Comparison of ENCODE assay signal across 22 cellular contexts in genomic region chr12:45263587-45263986, GRCh38. TPM values are rescaled to one million over a fixed set of nuclear protein-coding genes. Genes with fewer than 3 reads are reported as not detected.
DNase-seq lines count a peak whose midpoint lies in the region; ATAC-seq and TF ChIP-seq lines count a peak whose summit lies in the region.
"Had no signal": no experiment of that assay in that cellular context is flagged by ENCODE, and none has a peak within 500 bp of the region (broad histone marks: within the 10 kb centered on the region; RNA-seq: fewer than 3 reads in every experiment).

No MANE protein-coding gene starts in this region.

- H3K9me3 Mint-ChIP-seq in progenitor cell of endocrine pancreas (ENCODE audit: low read depth) (no peaks in the 10 kb centered on the region), type B pancreatic cell (no peaks in the 10 kb centered on the region)
- H3K9me3 Mint-ChIP-seq: CD8-positive, alpha-beta T cell; GM23338 had no signal

- no peaks in the 10 kb centered on the region for H3K27me3 Mint-ChIP-seq in progenitor cell of endocrine pancreas
- H3K27me3 Mint-ChIP-seq in type B pancreatic cell: no peaks in the 10 kb centered on the region

- no peak overlapping the region for H3K4me3 ChIP-seq in ascending aorta
- H3K4me3 ChIP-seq: BLaER1 treated with 17β-estradiol and CSF1 and Interleukin-3, amounts not matched to agents 10 nM and 100 nM; GM12878; GM23338; MG63 had no signal

- ATAC-seq in GM18517 (IDR thresholded peaks at IDR 0.05; ENCODE audit: unreplicated experiment) (no peak), HG03139 (IDR thresholded peaks at IDR 0.05; ENCODE audit: unreplicated experiment) (no peak)
- ATAC-seq: CD8-positive, alpha-beta T cell; GM12878; GM23338; Right ventricle myocardium inferior had no signal

- H3K36me3 Mint-ChIP-seq in progenitor cell of endocrine pancreas (ENCODE audit: insufficient read depth): no peaks in the 10 kb centered on the region
- no peaks in the 10 kb centered on the region for H3K36me3 Mint-ChIP-seq in type B pancreatic cell

- DNase-seq in ascending aorta (ENCODE audit: low spot score in 2 of 2) (no peak), left kidney (ENCODE audit: low read depth, low spot score) (peak; percentile 8), progenitor cell of endocrine pancreas (ENCODE audit: low spot score, unreplicated experiment) (no peak), type B pancreatic cell (ENCODE audit: extremely low spot score, unreplicated experiment) (no peak)
- no peak for DNase-seq in stimulated activated CD4-positive, alpha-beta T cell treated with anti-CD3 and anti-CD28 coated beads, Interleukin-12 subunit alpha, Interleukin-12 subunit beta, amount 100 ng/mL, for 4 hours
- DNase-seq: CD8-positive, alpha-beta T cell; DMS53; EL; HCEC 1CT; Kasumi-1; MG63; NCI-H1092; NCI-H1436 treated with DMSO at 0.1 percent for 48 hours; NCI-H2029 treated with DMSO at 0.1 percent for 48 hours; NCI-H2171 treated with DMSO at 0.1 percent for 48 hours; NCI-H446 treated with DMSO at 0.1 percent for 48 hours had no signal

- H3K9me3 ChIP-seq in ascending aorta: no peaks in the 10 kb centered on the region
- H3K9me3 ChIP-seq: BLaER1 treated with 17β-estradiol and CSF1 and Interleukin-3, amounts not matched to agents 10 nM and 100 nM; MG63 had no signal

- H3K4me3 Mint-ChIP-seq in progenitor cell of endocrine pancreas (ENCODE audit: low read depth): no peak overlapping the region
- H3K4me3 Mint-ChIP-seq in type B pancreatic cell: no peak overlapping the region
- H3K4me3 Mint-ChIP-seq: CD8-positive, alpha-beta T cell; GM23338 had no signal

- H3K27me3 ChIP-seq in ascending aorta: no peaks in the 10 kb centered on the region
- H3K27me3 ChIP-seq: BLaER1 treated with 17β-estradiol and CSF1 and Interleukin-3, amounts not matched to agents 10 nM and 100 nM; MG63 had no signal

- H3K4me1 Mint-ChIP-seq in progenitor cell of endocrine pancreas (ENCODE audit: low read depth): peaks cover 46% of the 10 kb centered on the region
- H3K4me1 Mint-ChIP-seq in type B pancreatic cell (ENCODE audit: unreplicated experiment): peaks cover 44% of the 10 kb centered on the region

- H3K36me3 ChIP-seq in ascending aorta: no peaks in the 10 kb centered on the region
- H3K36me3 ChIP-seq: MG63 had no signal

- H3K27ac ChIP-seq in ascending aorta: peak overlapping the region; percentile 16 to 63
- H3K27ac ChIP-seq: BLaER1 treated with 17β-estradiol and CSF1 and Interleukin-3, amounts not matched to agents 10 nM and 100 nM had no signal

- intact Hi-C loops in ascending aorta (cut with DNase I): no loop called here

- peaks cover 0 to 38% of the 10 kb centered on the region in 2 donors for H3K4me1 ChIP-seq in ascending aorta

- TF ChIP-seq CTCF in ascending aorta (IDR thresholded peaks at IDR 0.05) (no peak), progenitor cell of endocrine pancreas (IDR thresholded peaks at IDR 0.05; ENCODE audit: unreplicated experiment) (no peak), type B pancreatic cell (conservative IDR thresholded peaks at IDR 0.05) (no peak)

- H3K27ac Mint-ChIP-seq in progenitor cell of endocrine pancreas: peak overlapping the region; percentile 17
- peak overlapping the region; percentile 20 for H3K27ac Mint-ChIP-seq in type B pancreatic cell
- H3K27ac Mint-ChIP-seq: CD8-positive, alpha-beta T cell; GM23338 had no signal

RNA-seq across cellular contexts. Expression of gene ANO6, which starts 47.7 kb away (rescaled TPM):
- total RNA-seq in ascending aorta: 49.6 TPM
- total RNA-seq in progenitor cell of endocrine pancreas: 39.2 and 43.1 TPM in 2 replicates
- total RNA-seq in type B pancreatic cell (ENCODE audit: low replicate concordance): 35.0 and 38.1 TPM in 2 replicates
